In the genomic region with DNA sequence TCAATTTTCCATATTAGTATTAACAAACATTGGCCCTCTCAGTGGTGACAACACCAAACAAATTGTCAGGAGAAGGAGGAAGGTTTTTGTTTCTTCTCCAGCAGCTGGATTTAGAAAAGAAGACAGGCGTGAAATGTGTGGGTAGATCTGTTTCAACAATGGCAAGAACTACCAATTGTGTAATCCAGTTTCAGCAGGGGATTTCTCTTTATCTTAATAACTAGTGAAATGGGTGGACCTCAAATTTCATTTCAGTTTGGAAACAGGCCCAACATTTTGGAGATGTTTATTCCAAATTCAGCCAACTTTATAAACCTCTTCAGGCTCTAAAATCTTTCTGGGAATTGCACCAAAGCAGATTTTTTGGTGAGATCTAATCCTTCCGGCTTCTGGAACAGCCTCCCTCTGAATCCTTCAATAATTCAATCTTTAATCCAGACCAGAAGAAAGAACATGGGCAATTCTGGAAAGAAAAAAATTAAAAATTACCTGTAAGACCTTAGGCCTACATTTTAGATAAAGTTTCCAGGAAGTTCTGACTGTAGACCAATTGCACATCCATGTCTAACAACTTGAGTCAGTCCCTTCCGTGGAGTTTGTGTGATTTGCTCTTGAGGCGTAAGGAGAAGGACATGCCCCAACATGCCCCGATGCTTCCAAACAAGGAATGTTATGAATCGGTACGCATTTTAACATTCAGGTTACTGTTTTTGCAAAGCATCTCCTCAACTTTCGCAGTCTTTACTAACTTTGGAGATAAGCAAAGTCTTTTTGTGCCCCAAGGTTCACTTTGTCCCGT, we compare ENCODE assay signal across 21 cellular contexts.
DNase-seq lines count a peak whose midpoint lies in the region; ATAC-seq and TF ChIP-seq lines count a peak whose summit lies in the region.
"Had no signal": no experiment of that assay in that cellular context is flagged by ENCODE, and none has a peak within 500 bp of the region (broad histone marks: within the 10 kb centered on the region; RNA-seq: fewer than 3 reads in every experiment).

No MANE protein-coding gene starts in this region.

- TF ChIP-seq EP300 in gastroesophageal sphincter (IDR thresholded peaks at IDR 0.05) (no peak), sigmoid colon (IDR thresholded peaks at IDR 0.05) (no peak)

- no peak overlapping the region for H3K9ac ChIP-seq in BLaER1

- DNase-seq in sigmoid colon = no peak
- no peak for DNase-seq in effector CD8-positive, alpha-beta T cell (lab: John Stamatoyannopoulos, UW)
- DNase-seq in ACHN = no peak
- DNase-seq: activated CD4-positive, alpha-beta T cell treated with anti-CD3 and anti-CD28 coated beads, Interleukin-2, amount 10 ng/mL, durations not matched to agents 7 days and 5 days; activated CD8-positive, alpha-beta memory T cell treated with anti-CD3 and anti-CD28 coated beads, Interleukin-2, amount 50 U/mL, for 4 hours; activated gamma-delta T cell; CD4-positive, alpha-beta memory T cell; MV-4-11; NCI-H187 treated with DMSO at 0.1 percent for 48 hours; NCI-H510A; stimulated activated CD8-positive, alpha-beta memory T cell treated with anti-CD3 and anti-CD28 coated beads, Interleukin-4, amount 100 ng/mL, for 48 hours; testis had no signal

- H3K27me3 Mint-ChIP-seq in brain = peaks cover 7% of the 10 kb centered on the region
- H3K27me3 Mint-ChIP-seq: activated CD4-positive, alpha-beta T cell treated with anti-CD3 and anti-CD28 coated beads, Interleukin-2, amount 10 ng/mL, durations not matched to agents 7 days and 5 days; CD4-positive, alpha-beta memory T cell; natural killer cell treated with Interleukin-12 subunit alpha and Interleukin-12 subunit beta and Interleukin-15 and Interleukin-18, amount 100 ng/mL, for 72 hours had no signal

- no peak overlapping the region for H3K4me3 ChIP-seq in BLaER1
- H3K4me3 ChIP-seq in gastroesophageal sphincter = no peak overlapping the region
- H3K4me3 ChIP-seq in sigmoid colon = no peak overlapping the region
- H3K4me3 ChIP-seq: HAP-1, lung, smooth muscle cell, testis had no signal

- H3K36me3 ChIP-seq in BLaER1 (no peaks in the 10 kb centered on the region; the same call in 1 of the 2 replicates), gastroesophageal sphincter (no peaks in the 10 kb centered on the region), sigmoid colon (no peaks in the 10 kb centered on the region)
- H3K36me3 ChIP-seq: HAP-1 had no signal

- H3K27me3 ChIP-seq in BLaER1 (no peaks in the 10 kb centered on the region), gastroesophageal sphincter (no peaks in the 10 kb centered on the region), sigmoid colon (no peaks in the 10 kb centered on the region)
- H3K27me3 ChIP-seq: testis had no signal

- TF ChIP-seq POLR2A in gastroesophageal sphincter (IDR thresholded peaks at IDR 0.05) = no peak
- TF ChIP-seq POLR2A in sigmoid colon (IDR thresholded peaks at IDR 0.05) = no peak

- H3K4me1 ChIP-seq in BLaER1 (peaks cover 96% of the 10 kb centered on the region), gastroesophageal sphincter (peaks cover 0 to 7% (median 3%) of the 10 kb centered on the region in 3 donors), sigmoid colon (peaks cover 0 to 7% (median 0%) of the 10 kb centered on the region in 4 donors)
- H3K4me1 ChIP-seq: HAP-1, testis had no signal

- H3K27ac Mint-ChIP-seq in brain = peak overlapping the region in 4 of 5 experiments; percentile 26 to 86 (median 66)
- H3K27ac Mint-ChIP-seq: activated CD4-positive, alpha-beta T cell treated with anti-CD3 and anti-CD28 coated beads, Interleukin-2, amount 10 ng/mL, durations not matched to agents 7 days and 5 days had no signal

- H4K20me1 ChIP-seq in BLaER1 = no peaks in the 10 kb centered on the region

- peaks cover 81% of the 10 kb centered on the region for H3K4me1 Mint-ChIP-seq in brain
- H3K4me1 Mint-ChIP-seq: activated CD4-positive, alpha-beta T cell treated with anti-CD3 and anti-CD28 coated beads, Interleukin-2, amount 10 ng/mL, durations not matched to agents 7 days and 5 days; CD4-positive, alpha-beta memory T cell had no signal

- H3K4me3 Mint-ChIP-seq in brain = peak overlapping the region in 1 of 5 experiments; percentile 29
- H3K4me3 Mint-ChIP-seq: activated CD4-positive, alpha-beta T cell treated with anti-CD3 and anti-CD28 coated beads, Interleukin-2, amount 10 ng/mL, durations not matched to agents 7 days and 5 days; CD4-positive, alpha-beta memory T cell; natural killer cell treated with Interleukin-12 subunit alpha and Interleukin-12 subunit beta and Interleukin-15 and Interleukin-18, amount 100 ng/mL, for 72 hours had no signal

- in situ Hi-C loops in ACHN (cut with HindIII; ENCODE audit: low pct_ligation_motif_present, low pct_unique_long_range_greater_than_20kb, low sequenced_read_pairs) = no loop called here

- intact Hi-C loops in sigmoid colon (cut with DNase I) = no loop called here

- peak overlapping the region; percentile 85; the same call in 1 of the 2 replicates for H3K4me2 ChIP-seq in BLaER1
- H3K4me2 ChIP-seq: smooth muscle cell had no signal

- H3K27ac ChIP-seq in BLaER1 (peak overlapping the region; percentile 92; the same call in 1 of the 2 replicates), gastroesophageal sphincter (peak overlapping the region in 3 of 4 donors; percentile 51 to 57 (median 53)), sigmoid colon (peak overlapping the region in 3 of 4 donors; percentile 43 to 59 (median 47))
- H3K27ac ChIP-seq: testis had no signal

- WGBS in gastroesophageal sphincter (ENCODE audit: low coverage in 1 of 2), 2 donors = 65 to 70% methylated on average over 8 to 9 of the region's 9 CpGs
- WGBS in sigmoid colon, 2 donors = 77 to 84% methylated on average over 9 of the region's 9 CpGs

- H3K9me3 Mint-ChIP-seq in brain = peaks cover 0 to 4% (median 0%) of the 10 kb centered on the region in 5 experiments

- H3K9me3 ChIP-seq in BLaER1 (peaks cover 33% of the 10 kb centered on the region), gastroesophageal sphincter (no peaks in the 10 kb centered on the region), sigmoid colon (peaks cover 0 to 3% (median 0%) of the 10 kb centered on the region in 4 donors)
- H3K9me3 ChIP-seq: HAP-1, testis had no signal

- ATAC-seq in gastroesophageal sphincter (peak; percentile 68), SK-N-SH treated with all-trans-retinoic acid at 6 μM for 48 hours (no peak), GM18868 (IDR thresholded peaks at IDR 0.05; ENCODE audit: unreplicated experiment) (no peak)

- TF ChIP-seq CTCF in brain (conservative IDR thresholded peaks at IDR 0.05) = no peak
- TF ChIP-seq CTCF in gastroesophageal sphincter (IDR thresholded peaks at IDR 0.05) = no peak
- no peak for TF ChIP-seq CTCF in sigmoid colon (IDR thresholded peaks at IDR 0.05)

- H3K36me3 Mint-ChIP-seq in brain = no peaks in the 10 kb centered on the region
- H3K36me3 Mint-ChIP-seq: CD4-positive, alpha-beta memory T cell; natural killer cell treated with Interleukin-12 subunit alpha and Interleukin-12 subunit beta and Interleukin-15 and Interleukin-18, amount 100 ng/mL, for 72 hours had no signal

TF ChIP-seq in SK-N-SH treated with all-trans-retinoic acid at 6 μM for 48 hours, 23 proteins besides CTCF, POLR2A, EP300 and RAD21:
- TF ChIP-seq SNAI2 (CRISPR knock-in tag; IDR thresholded peaks at IDR 0.05) (no peak), TOX (CRISPR knock-in tag; IDR thresholded peaks at IDR 0.05; ENCODE audit: borderline replicate concordance) (no peak), PPARA (CRISPR knock-in tag; IDR thresholded peaks at IDR 0.05; ENCODE audit: borderline replicate concordance) (no peak), ZNF565 (CRISPR knock-in tag; conservative IDR thresholded peaks at IDR 0.05; ENCODE audit: low read depth) (no peak), ZFP3 (CRISPR knock-in tag; IDR thresholded peaks at IDR 0.05) (no peak), TCF4 (CRISPR knock-in tag; IDR thresholded peaks at IDR 0.05; ENCODE audit: borderline replicate concordance) (no peak), ZFP30 (CRISPR knock-in tag; IDR thresholded peaks at IDR 0.05) (no peak), GLIS3 (CRISPR knock-in tag; IDR thresholded peaks at IDR 0.05) (no peak)
- TF ChIP-seq, protein P1, sequence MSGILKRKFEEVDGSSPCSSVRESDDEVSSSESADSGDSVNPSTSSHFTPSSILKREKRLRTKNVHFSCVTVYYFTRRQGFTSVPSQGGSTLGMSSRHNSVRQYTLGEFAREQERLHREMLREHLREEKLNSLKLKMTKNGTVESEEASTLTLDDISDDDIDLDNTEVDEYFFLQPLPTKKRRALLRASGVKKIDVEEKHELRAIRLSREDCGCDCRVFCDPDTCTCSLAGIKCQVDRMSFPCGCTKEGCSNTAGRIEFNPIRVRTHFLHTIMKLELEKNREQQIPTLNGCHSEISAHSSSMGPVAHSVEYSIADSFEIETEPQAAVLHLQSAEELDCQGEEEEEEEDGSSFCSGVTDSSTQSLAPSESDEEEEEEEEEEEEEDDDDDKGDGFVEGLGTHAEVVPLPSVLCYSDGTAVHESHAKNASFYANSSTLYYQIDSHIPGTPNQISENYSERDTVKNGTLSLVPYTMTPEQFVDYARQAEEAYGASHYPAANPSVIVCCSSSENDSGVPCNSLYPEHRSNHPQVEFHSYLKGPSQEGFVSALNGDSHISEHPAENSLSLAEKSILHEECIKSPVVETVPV (CRISPR knock-in tag; IDR thresholded peaks at IDR 0.05) = no peak
